In genomic region chr20:12315652-12316051, GRCh38 we compare ENCODE assay signal across 2 cellular contexts.
TF ChIP-seq lines count a peak whose summit lies in the region.

No MANE protein-coding gene starts in this region.

TF ChIP-seq in liver, 16 proteins besides CTCF, POLR2A, EP300 and RAD21 (continued from another document):
- TF ChIP-seq TAF1 (conservative IDR thresholded peaks at IDR 0.05) (no peak), YY1 (IDR thresholded peaks at IDR 0.05) (peak; percentile 69), JUND (IDR thresholded peaks at IDR 0.05) (peak in 1 of 2 donors; percentile 77), EGR1 (IDR thresholded peaks at IDR 0.05; ENCODE audit: low read depth in 2 of 2) (peak in 1 of 2 donors; percentile 27), NR2F2 (IDR thresholded peaks at IDR 0.05) (peak; percentile 31), REST (IDR thresholded peaks at IDR 0.05) (peak; percentile 78)
- TF ChIP-seq, protein P1, sequence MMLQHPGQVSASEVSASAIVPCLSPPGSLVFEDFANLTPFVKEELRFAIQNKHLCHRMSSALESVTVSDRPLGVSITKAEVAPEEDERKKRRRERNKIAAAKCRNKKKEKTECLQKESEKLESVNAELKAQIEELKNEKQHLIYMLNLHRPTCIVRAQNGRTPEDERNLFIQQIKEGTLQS (IDR thresholded peaks at IDR 0.05), result peak; percentile 66

TF ChIP-seq in SK-N-SH, 30 proteins besides CTCF, POLR2A, EP300 and RAD21 (continued from another document):
- TF ChIP-seq TEAD4 (IDR thresholded peaks at IDR 0.05; ENCODE audit: borderline replicate concordance, insufficient read depth) (no peak), RXRA (IDR thresholded peaks at IDR 0.05; ENCODE audit: borderline replicate concordance, low read depth) (no peak), TAF1 (IDR thresholded peaks at IDR 0.05; ENCODE audit: borderline replicate concordance, low read depth, low read length) (no peak), MXI1 (IDR thresholded peaks at IDR 0.05; ENCODE audit: low read depth, low read length) (no peak), FOXM1 (IDR thresholded peaks at IDR 0.05; ENCODE audit: low read depth) (no peak), EZH2phosphoT487 (IDR thresholded peaks at IDR 0.05; ENCODE audit: borderline replicate concordance, low read depth) (no peak), TCF12 (IDR thresholded peaks at IDR 0.05) (no peak), CHD2 (IDR thresholded peaks at IDR 0.05; ENCODE audit: low read length, partially characterized antibody) (no peak), USF1 (IDR thresholded peaks at IDR 0.05; ENCODE audit: borderline replicate concordance, low read depth) (no peak), GABPA (IDR thresholded peaks at IDR 0.05; ENCODE audit: low read depth) (no peak), RCOR1 (IDR thresholded peaks at IDR 0.05; ENCODE audit: low read length) (no peak)
- TF ChIP-seq, protein P2, sequence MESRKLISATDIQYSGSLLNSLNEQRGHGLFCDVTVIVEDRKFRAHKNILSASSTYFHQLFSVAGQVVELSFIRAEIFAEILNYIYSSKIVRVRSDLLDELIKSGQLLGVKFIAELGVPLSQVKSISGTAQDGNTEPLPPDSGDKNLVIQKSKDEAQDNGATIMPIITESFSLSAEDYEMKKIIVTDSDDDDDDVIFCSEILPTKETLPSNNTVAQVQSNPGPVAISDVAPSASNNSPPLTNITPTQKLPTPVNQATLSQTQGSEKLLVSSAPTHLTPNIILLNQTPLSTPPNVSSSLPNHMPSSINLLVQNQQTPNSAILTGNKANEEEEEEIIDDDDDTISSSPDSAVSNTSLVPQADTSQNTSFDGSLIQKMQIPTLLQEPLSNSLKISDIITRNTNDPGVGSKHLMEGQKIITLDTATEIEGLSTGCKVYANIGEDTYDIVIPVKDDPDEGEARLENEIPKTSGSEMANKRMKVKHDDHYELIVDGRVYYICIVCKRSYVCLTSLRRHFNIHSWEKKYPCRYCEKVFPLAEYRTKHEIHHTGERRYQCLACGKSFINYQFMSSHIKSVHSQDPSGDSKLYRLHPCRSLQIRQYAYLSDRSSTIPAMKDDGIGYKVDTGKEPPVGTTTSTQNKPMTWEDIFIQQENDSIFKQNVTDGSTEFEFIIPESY (IDR thresholded peaks at IDR 0.05; ENCODE audit: borderline replicate concordance, low read depth), result no peak
